Comparison of ENCODE assay signal across 1 cellular context in the genomic region with DNA sequence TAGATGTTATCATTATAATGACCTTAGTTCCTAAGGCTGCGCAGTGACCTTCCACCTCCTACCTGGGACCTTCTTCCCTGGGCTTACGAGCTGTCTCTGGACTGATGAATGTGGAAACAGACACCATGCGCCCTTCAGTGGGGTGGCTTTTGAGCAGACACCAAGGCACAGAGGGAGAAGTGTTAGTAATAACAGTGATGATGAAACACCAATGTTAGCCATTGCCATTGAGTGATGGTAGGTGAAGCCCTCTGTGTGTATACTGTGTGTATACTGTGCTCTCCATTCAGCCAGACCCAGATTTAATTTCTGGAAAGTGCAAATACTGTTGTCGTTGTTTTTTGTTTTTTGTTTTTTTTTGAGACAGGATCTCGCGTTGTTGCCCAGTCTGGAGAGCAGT.
TF ChIP-seq lines count a peak whose summit lies in the region.

No MANE protein-coding gene starts in this region.

TF ChIP-seq in GM12878, 131 proteins besides CTCF, POLR2A, EP300 and RAD21:
- TF ChIP-seq, protein P1, sequence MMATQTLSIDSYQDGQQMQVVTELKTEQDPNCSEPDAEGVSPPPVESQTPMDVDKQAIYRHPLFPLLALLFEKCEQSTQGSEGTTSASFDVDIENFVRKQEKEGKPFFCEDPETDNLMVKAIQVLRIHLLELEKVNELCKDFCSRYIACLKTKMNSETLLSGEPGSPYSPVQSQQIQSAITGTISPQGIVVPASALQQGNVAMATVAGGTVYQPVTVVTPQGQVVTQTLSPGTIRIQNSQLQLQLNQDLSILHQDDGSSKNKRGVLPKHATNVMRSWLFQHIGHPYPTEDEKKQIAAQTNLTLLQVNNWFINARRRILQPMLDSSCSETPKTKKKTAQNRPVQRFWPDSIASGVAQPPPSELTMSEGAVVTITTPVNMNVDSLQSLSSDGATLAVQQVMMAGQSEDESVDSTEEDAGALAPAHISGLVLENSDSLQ (IDR thresholded peaks at IDR 0.05): no peak
- TF ChIP-seq CBFB (IDR thresholded peaks at IDR 0.05; ENCODE audit: low read depth): no peak
- TF ChIP-seq, protein P2, sequence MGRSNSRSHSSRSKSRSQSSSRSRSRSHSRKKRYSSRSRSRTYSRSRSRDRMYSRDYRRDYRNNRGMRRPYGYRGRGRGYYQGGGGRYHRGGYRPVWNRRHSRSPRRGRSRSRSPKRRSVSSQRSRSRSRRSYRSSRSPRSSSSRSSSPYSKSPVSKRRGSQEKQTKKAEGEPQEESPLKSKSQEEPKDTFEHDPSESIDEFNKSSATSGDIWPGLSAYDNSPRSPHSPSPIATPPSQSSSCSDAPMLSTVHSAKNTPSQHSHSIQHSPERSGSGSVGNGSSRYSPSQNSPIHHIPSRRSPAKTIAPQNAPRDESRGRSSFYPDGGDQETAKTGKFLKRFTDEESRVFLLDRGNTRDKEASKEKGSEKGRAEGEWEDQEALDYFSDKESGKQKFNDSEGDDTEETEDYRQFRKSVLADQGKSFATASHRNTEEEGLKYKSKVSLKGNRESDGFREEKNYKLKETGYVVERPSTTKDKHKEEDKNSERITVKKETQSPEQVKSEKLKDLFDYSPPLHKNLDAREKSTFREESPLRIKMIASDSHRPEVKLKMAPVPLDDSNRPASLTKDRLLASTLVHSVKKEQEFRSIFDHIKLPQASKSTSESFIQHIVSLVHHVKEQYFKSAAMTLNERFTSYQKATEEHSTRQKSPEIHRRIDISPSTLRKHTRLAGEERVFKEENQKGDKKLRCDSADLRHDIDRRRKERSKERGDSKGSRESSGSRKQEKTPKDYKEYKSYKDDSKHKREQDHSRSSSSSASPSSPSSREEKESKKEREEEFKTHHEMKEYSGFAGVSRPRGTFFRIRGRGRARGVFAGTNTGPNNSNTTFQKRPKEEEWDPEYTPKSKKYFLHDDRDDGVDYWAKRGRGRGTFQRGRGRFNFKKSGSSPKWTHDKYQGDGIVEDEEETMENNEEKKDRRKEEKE (IDR thresholded peaks at IDR 0.05): no peak
- TF ChIP-seq, protein P3, sequence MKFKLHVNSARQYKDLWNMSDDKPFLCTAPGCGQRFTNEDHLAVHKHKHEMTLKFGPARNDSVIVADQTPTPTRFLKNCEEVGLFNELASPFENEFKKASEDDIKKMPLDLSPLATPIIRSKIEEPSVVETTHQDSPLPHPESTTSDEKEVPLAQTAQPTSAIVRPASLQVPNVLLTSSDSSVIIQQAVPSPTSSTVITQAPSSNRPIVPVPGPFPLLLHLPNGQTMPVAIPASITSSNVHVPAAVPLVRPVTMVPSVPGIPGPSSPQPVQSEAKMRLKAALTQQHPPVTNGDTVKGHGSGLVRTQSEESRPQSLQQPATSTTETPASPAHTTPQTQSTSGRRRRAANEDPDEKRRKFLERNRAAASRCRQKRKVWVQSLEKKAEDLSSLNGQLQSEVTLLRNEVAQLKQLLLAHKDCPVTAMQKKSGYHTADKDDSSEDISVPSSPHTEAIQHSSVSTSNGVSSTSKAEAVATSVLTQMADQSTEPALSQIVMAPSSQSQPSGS (IDR thresholded peaks at IDR 0.05; ENCODE audit: low read length): no peak
